In genomic region chr3:24202071-24202470, GRCh38 we compare ENCODE assay signal across 1 cellular context.
TF ChIP-seq lines count a peak whose summit lies in the region.

No MANE protein-coding gene starts in this region.

TF ChIP-seq in HepG2, 621 proteins besides CTCF, POLR2A, EP300 and RAD21:
- no peak for TF ChIP-seq ZNF264 (CRISPR knock-in tag; IDR thresholded peaks at IDR 0.05)
- TF ChIP-seq ZNF747 (CRISPR knock-in tag; IDR thresholded peaks at IDR 0.05; ENCODE audit: borderline replicate concordance), result no peak
- TF ChIP-seq, protein P1, sequence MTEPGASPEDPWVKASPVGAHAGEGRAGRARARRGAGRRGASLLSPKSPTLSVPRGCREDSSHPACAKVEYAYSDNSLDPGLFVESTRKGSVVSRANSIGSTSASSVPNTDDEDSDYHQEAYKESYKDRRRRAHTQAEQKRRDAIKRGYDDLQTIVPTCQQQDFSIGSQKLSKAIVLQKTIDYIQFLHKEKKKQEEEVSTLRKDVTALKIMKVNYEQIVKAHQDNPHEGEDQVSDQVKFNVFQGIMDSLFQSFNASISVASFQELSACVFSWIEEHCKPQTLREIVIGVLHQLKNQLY (CRISPR knock-in tag; IDR thresholded peaks at IDR 0.05), result no peak
- no peak for TF ChIP-seq SNAPC2 (CRISPR knock-in tag; IDR thresholded peaks at IDR 0.05)
- TF ChIP-seq ZNF724P (CRISPR knock-in tag; IDR thresholded peaks at IDR 0.05; ENCODE audit: borderline replicate concordance), result no peak
- no peak for TF ChIP-seq KDM4B (CRISPR knock-in tag; IDR thresholded peaks at IDR 0.05)
- TF ChIP-seq ZNF407 (CRISPR knock-in tag; IDR thresholded peaks at IDR 0.05; ENCODE audit: not compliant biosample characterization), result no peak
- TF ChIP-seq NFIC (IDR thresholded peaks at IDR 0.05; ENCODE audit: low read length), result no peak
- no peak for TF ChIP-seq ZNF124 (CRISPR knock-in tag; IDR thresholded peaks at IDR 0.05)
- TF ChIP-seq ZBTB39 (CRISPR knock-in tag; IDR thresholded peaks at IDR 0.05), result no peak
- TF ChIP-seq FOXA3 (CRISPR knock-in tag; IDR thresholded peaks at IDR 0.05), result no peak
- TF ChIP-seq, protein P2, sequence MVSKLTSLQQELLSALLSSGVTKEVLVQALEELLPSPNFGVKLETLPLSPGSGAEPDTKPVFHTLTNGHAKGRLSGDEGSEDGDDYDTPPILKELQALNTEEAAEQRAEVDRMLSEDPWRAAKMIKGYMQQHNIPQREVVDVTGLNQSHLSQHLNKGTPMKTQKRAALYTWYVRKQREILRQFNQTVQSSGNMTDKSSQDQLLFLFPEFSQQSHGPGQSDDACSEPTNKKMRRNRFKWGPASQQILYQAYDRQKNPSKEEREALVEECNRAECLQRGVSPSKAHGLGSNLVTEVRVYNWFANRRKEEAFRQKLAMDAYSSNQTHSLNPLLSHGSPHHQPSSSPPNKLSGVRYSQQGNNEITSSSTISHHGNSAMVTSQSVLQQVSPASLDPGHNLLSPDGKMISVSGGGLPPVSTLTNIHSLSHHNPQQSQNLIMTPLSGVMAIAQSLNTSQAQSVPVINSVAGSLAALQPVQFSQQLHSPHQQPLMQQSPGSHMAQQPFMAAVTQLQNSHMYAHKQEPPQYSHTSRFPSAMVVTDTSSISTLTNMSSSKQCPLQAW (CRISPR knock-in tag; IDR thresholded peaks at IDR 0.05), result no peak
- no peak for TF ChIP-seq ZSCAN29 (CRISPR knock-in tag; conservative IDR thresholded peaks at IDR 0.05)
- TF ChIP-seq ZNF274 (CRISPR knock-in tag; IDR thresholded peaks at IDR 0.05), result no peak
- no peak for TF ChIP-seq ZNF530 (CRISPR knock-in tag; IDR thresholded peaks at IDR 0.05; ENCODE audit: low read depth)
